Comparison of ENCODE assay signal across 1 cellular context in genomic region chr18:8949206-8949605, GRCh38.
TF ChIP-seq lines count a peak whose summit lies in the region.

No MANE protein-coding gene starts in this region.

TF ChIP-seq in K562, 482 proteins besides CTCF, POLR2A, EP300 and RAD21 (continued from another document):
- TF ChIP-seq, protein P1, sequence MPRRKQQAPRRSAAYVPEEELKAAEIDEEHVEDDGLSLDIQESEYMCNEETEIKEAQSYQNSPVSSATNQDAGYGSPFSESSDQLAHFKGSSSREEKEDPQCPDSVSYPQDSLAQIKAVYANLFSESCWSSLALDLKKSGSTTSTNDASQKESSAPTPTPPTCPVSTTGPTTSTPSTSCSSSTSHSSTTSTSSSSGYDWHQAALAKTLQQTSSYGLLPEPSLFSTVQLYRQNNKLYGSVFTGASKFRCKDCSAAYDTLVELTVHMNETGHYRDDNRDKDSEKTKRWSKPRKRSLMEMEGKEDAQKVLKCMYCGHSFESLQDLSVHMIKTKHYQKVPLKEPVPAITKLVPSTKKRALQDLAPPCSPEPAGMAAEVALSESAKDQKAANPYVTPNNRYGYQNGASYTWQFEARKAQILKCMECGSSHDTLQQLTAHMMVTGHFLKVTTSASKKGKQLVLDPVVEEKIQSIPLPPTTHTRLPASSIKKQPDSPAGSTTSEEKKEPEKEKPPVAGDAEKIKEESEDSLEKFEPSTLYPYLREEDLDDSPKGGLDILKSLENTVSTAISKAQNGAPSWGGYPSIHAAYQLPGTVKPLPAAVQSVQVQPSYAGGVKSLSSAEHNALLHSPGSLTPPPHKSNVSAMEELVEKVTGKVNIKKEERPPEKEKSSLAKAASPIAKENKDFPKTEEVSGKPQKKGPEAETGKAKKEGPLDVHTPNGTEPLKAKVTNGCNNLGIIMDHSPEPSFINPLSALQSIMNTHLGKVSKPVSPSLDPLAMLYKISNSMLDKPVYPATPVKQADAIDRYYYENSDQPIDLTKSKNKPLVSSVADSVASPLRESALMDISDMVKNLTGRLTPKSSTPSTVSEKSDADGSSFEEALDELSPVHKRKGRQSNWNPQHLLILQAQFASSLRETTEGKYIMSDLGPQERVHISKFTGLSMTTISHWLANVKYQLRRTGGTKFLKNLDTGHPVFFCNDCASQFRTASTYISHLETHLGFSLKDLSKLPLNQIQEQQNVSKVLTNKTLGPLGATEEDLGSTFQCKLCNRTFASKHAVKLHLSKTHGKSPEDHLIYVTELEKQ (CRISPR knock-in tag; IDR thresholded peaks at IDR 0.05), result no peak
- TF ChIP-seq, protein P2, sequence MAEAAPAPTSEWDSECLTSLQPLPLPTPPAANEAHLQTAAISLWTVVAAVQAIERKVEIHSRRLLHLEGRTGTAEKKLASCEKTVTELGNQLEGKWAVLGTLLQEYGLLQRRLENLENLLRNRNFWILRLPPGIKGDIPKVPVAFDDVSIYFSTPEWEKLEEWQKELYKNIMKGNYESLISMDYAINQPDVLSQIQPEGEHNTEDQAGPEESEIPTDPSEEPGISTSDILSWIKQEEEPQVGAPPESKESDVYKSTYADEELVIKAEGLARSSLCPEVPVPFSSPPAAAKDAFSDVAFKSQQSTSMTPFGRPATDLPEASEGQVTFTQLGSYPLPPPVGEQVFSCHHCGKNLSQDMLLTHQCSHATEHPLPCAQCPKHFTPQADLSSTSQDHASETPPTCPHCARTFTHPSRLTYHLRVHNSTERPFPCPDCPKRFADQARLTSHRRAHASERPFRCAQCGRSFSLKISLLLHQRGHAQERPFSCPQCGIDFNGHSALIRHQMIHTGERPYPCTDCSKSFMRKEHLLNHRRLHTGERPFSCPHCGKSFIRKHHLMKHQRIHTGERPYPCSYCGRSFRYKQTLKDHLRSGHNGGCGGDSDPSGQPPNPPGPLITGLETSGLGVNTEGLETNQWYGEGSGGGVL (CRISPR knock-in tag; IDR thresholded peaks at IDR 0.05), result no peak
- TF ChIP-seq RCOR1 (IDR thresholded peaks at IDR 0.05; ENCODE audit: borderline replicate concordance in 1 of 2, low read depth in 2 of 2, low read length in 2 of 2) (0 out of 4 replicates have a peak, but pooled peaks of 1 of the 2 experiments have one; percentile 37), ZNF668 (CRISPR knock-in tag; IDR thresholded peaks at IDR 0.05) (no peak)
- TF ChIP-seq, protein P3, sequence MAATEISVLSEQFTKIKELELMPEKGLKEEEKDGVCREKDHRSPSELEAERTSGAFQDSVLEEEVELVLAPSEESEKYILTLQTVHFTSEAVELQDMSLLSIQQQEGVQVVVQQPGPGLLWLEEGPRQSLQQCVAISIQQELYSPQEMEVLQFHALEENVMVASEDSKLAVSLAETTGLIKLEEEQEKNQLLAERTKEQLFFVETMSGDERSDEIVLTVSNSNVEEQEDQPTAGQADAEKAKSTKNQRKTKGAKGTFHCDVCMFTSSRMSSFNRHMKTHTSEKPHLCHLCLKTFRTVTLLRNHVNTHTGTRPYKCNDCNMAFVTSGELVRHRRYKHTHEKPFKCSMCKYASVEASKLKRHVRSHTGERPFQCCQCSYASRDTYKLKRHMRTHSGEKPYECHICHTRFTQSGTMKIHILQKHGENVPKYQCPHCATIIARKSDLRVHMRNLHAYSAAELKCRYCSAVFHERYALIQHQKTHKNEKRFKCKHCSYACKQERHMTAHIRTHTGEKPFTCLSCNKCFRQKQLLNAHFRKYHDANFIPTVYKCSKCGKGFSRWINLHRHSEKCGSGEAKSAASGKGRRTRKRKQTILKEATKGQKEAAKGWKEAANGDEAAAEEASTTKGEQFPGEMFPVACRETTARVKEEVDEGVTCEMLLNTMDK (IDR thresholded peaks at IDR 0.05; ENCODE audit: borderline replicate concordance, insufficient read depth, low read depth, low read length, poor library complexity, severe bottlenecking), result no peak
- TF ChIP-seq, protein P4, sequence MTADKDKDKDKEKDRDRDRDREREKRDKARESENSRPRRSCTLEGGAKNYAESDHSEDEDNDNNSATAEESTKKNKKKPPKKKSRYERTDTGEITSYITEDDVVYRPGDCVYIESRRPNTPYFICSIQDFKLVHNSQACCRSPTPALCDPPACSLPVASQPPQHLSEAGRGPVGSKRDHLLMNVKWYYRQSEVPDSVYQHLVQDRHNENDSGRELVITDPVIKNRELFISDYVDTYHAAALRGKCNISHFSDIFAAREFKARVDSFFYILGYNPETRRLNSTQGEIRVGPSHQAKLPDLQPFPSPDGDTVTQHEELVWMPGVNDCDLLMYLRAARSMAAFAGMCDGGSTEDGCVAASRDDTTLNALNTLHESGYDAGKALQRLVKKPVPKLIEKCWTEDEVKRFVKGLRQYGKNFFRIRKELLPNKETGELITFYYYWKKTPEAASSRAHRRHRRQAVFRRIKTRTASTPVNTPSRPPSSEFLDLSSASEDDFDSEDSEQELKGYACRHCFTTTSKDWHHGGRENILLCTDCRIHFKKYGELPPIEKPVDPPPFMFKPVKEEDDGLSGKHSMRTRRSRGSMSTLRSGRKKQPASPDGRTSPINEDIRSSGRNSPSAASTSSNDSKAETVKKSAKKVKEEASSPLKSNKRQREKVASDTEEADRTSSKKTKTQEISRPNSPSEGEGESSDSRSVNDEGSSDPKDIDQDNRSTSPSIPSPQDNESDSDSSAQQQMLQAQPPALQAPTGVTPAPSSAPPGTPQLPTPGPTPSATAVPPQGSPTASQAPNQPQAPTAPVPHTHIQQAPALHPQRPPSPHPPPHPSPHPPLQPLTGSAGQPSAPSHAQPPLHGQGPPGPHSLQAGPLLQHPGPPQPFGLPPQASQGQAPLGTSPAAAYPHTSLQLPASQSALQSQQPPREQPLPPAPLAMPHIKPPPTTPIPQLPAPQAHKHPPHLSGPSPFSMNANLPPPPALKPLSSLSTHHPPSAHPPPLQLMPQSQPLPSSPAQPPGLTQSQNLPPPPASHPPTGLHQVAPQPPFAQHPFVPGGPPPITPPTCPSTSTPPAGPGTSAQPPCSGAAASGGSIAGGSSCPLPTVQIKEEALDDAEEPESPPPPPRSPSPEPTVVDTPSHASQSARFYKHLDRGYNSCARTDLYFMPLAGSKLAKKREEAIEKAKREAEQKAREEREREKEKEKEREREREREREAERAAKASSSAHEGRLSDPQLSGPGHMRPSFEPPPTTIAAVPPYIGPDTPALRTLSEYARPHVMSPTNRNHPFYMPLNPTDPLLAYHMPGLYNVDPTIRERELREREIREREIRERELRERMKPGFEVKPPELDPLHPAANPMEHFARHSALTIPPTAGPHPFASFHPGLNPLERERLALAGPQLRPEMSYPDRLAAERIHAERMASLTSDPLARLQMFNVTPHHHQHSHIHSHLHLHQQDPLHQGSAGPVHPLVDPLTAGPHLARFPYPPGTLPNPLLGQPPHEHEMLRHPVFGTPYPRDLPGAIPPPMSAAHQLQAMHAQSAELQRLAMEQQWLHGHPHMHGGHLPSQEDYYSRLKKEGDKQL (CRISPR knock-in tag; IDR thresholded peaks at IDR 0.05; ENCODE audit: borderline replicate concordance), result no peak
